In the genomic region with DNA sequence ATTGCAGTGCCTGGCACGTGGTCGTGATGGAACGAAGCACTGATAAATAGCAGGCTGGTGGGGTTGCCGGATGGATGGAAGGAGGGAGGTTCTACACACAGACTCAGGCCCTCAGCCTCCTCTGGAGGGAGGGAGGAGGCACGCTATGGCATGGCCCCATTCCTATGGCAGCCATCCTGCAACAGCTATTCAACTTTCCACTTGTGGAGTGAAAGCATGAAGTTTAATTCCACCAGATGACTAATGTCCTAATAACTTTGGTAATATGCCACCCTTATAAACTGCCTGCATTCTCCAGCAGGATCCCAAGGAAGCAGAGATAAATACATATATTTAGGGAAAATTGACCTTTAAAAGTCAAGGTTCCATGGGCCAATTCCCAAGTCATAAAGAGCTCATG, we compare ENCODE assay signal across 1 cellular context.
TF ChIP-seq lines count a peak whose summit lies in the region.

No MANE protein-coding gene starts in this region.

TF ChIP-seq in WTC11, 78 proteins besides CTCF, POLR2A, EP300 and RAD21 (continued from another document):
- TF ChIP-seq HMGXB4 (CRISPR knock-in tag; IDR thresholded peaks at IDR 0.05) (no peak), ZNF532 (CRISPR knock-in tag; IDR thresholded peaks at IDR 0.05; ENCODE audit: borderline replicate concordance) (no peak)
- TF ChIP-seq, protein P1, sequence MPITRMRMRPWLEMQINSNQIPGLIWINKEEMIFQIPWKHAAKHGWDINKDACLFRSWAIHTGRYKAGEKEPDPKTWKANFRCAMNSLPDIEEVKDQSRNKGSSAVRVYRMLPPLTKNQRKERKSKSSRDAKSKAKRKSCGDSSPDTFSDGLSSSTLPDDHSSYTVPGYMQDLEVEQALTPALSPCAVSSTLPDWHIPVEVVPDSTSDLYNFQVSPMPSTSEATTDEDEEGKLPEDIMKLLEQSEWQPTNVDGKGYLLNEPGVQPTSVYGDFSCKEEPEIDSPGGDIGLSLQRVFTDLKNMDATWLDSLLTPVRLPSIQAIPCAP (CRISPR knock-in tag; IDR thresholded peaks at IDR 0.05) = no peak
